Comparison of ENCODE assay signal across 16 cellular contexts in the genomic region with DNA sequence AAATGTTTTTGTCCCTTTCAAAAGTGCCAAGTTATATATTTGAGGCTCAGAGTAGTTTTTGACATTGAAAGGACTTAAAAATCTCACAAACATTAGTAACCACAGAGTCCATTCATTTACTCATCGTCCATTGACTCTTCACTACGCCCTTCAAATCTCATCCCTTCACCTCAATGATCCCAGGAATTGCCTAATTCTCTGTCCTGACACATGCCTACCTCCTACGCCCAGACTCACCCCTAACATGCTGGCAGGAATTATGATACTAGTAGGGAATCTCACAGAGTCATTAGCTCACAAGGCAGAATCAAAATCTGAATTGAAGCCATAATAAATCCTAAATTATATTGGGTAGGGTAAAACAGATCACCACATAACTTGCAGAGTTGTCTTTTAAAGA.
A peak's percentile ranks its signal among the peaks of the same experiment; 100 is the strongest.
DNase-seq lines count a peak whose midpoint lies in the region; ATAC-seq and TF ChIP-seq lines count a peak whose summit lies in the region.
"Had no signal": no experiment of that assay in that cellular context is flagged by ENCODE, and none has a peak within 500 bp of the region (broad histone marks: within the 10 kb centered on the region; RNA-seq: fewer than 3 reads in every experiment).

No MANE protein-coding gene starts in this region.

- intact Hi-C loops in mammary epithelial cell (cut with micrococcal nuclease) (no loop called here), right cardiac atrium (cut with DNase I) (no loop called here)

- no peak for TF ChIP-seq CTCF in mammary epithelial cell (conservative IDR thresholded peaks at IDR 0.05 in 1 of 2, IDR thresholded peaks at IDR 0.05 in 1 of 2; ENCODE audit: extremely low read depth in 1 of 2, insufficient read depth in 1 of 2, low read depth in 1 of 2, low read length in 2 of 2)
- TF ChIP-seq CTCF in fibroblast of mammary gland (conservative IDR thresholded peaks at IDR 0.05; ENCODE audit: control insufficient read depth, insufficient read depth, low read depth, low read length): no peak

- H3K9ac ChIP-seq in mammary epithelial cell (ENCODE audit: insufficient read depth, low read length): no peak overlapping the region

- no peaks in the 10 kb centered on the region for H3K36me3 Mint-ChIP-seq in activated CD4-positive, alpha-beta memory T cell treated with anti-CD3 and anti-CD28 coated beads, Interleukin-2, amount 10 ng/mL, durations not matched to agents 7 days and 5 days (ENCODE audit: low read depth)
- H3K36me3 Mint-ChIP-seq: CD8-positive, alpha-beta T cell had no signal

- H3K27me3 ChIP-seq in mammary epithelial cell (ENCODE audit: insufficient read depth, low read length): no peaks in the 10 kb centered on the region
- no peaks in the 10 kb centered on the region for H3K27me3 ChIP-seq in right cardiac atrium (ENCODE audit: control insufficient read depth, insufficient read depth)
- H3K27me3 ChIP-seq: BE2C had no signal

- H3K4me3 ChIP-seq in mammary epithelial cell (replicated peaks in 1 of 3; ENCODE audit: insufficient read depth in 1 of 3, low read depth in 2 of 3, low read length in 3 of 3) (no peak overlapping the region), fibroblast of mammary gland (ENCODE audit: control insufficient read depth, low read depth, low read length) (no peak overlapping the region), right cardiac atrium (ENCODE audit: low read length) (no peak overlapping the region)
- H3K4me3 ChIP-seq: A549, HAP-1 had no signal

- DNase-seq in SK-MEL-5 (ENCODE audit: low read depth, low spot score) (peak; percentile 38), mammary epithelial cell (peak; percentile 53), fibroblast of mammary gland (ENCODE audit: low read depth) (peak; percentile 30), superior temporal gyrus (ENCODE audit: extremely low spot score) (peak; percentile 4), right cardiac atrium (no peak), kidney tubule cell (ENCODE audit: low spot score) (no peak)
- no peak for DNase-seq in activated CD4-positive, alpha-beta memory T cell treated with anti-CD3 and anti-CD28 coated beads, Interleukin-2, amount 10 ng/mL, durations not matched to agents 7 days and 5 days
- DNase-seq: BE2C; CD8-positive, alpha-beta T cell; COR-L47; DMS153; DMS79 treated with DMSO at 0.1 percent for 48 hours; EL had no signal

- no peak overlapping the region for H3K4me3 Mint-ChIP-seq in activated CD4-positive, alpha-beta memory T cell treated with anti-CD3 and anti-CD28 coated beads, Interleukin-2, amount 10 ng/mL, durations not matched to agents 7 days and 5 days
- H3K4me3 Mint-ChIP-seq: CD8-positive, alpha-beta T cell had no signal

- no peaks in the 10 kb centered on the region for H3K4me1 Mint-ChIP-seq in activated CD4-positive, alpha-beta memory T cell treated with anti-CD3 and anti-CD28 coated beads, Interleukin-2, amount 10 ng/mL, durations not matched to agents 7 days and 5 days

- H3K79me2 ChIP-seq in mammary epithelial cell (ENCODE audit: insufficient read depth, low read length): no peaks in the 10 kb centered on the region

- H3K36me3 ChIP-seq in mammary epithelial cell (ENCODE audit: insufficient read depth, low read length): no peaks in the 10 kb centered on the region
- H3K36me3 ChIP-seq: BE2C, HAP-1 had no signal

- in situ Hi-C loops in SK-MEL-5 (cut with HindIII; ENCODE audit: low pct_unique_long_range_greater_than_20kb, low sequenced_read_pairs) (no loop called here), mammary epithelial cell (cut with MboI; ENCODE audit: low sequenced_read_pairs in 2 of 2) (no loop called here)

- peaks cover 2% of the 10 kb centered on the region for H3K9me3 Mint-ChIP-seq in activated CD4-positive, alpha-beta memory T cell treated with anti-CD3 and anti-CD28 coated beads, Interleukin-2, amount 10 ng/mL, durations not matched to agents 7 days and 5 days

- no peaks in the 10 kb centered on the region for H4K20me1 ChIP-seq in mammary epithelial cell (ENCODE audit: insufficient read depth, low read length)

- no peaks in the 10 kb centered on the region for H3K27me3 Mint-ChIP-seq in activated CD4-positive, alpha-beta memory T cell treated with anti-CD3 and anti-CD28 coated beads, Interleukin-2, amount 10 ng/mL, durations not matched to agents 7 days and 5 days

- H3K9me3 ChIP-seq in mammary epithelial cell (replicated peaks; ENCODE audit: insufficient read depth, low read length) (no peaks in the 10 kb centered on the region), right cardiac atrium (ENCODE audit: control insufficient read depth, low read length) (no peaks in the 10 kb centered on the region)
- H3K9me3 ChIP-seq: A549, BE2C, HAP-1 had no signal

- H2AFZ ChIP-seq in mammary epithelial cell (ENCODE audit: low read depth, low read length): no peak overlapping the region

- WGBS in mammary epithelial cell (ENCODE audit: low coverage, missing lambda C conversion rate): 47% methylated on average over 3 of the region's 3 CpGs
- WGBS in right cardiac atrium: 79% methylated on average over 3 of the region's 3 CpGs

- H3K27ac ChIP-seq in mammary epithelial cell (ENCODE audit: insufficient read depth, low read depth, low read length) (no peak overlapping the region), right cardiac atrium (ENCODE audit: low read length) (no peak overlapping the region)
- H3K27ac ChIP-seq: A549, C4-2B had no signal

- no peak overlapping the region for H3K27ac Mint-ChIP-seq in activated CD4-positive, alpha-beta memory T cell treated with anti-CD3 and anti-CD28 coated beads, Interleukin-2, amount 10 ng/mL, durations not matched to agents 7 days and 5 days
- H3K27ac Mint-ChIP-seq: CD8-positive, alpha-beta T cell had no signal

- CTCF ChIA-PET in mammary epithelial cell (lab: Charles Lee; ENCODE audit: low non-redundant PET): no interaction called here
- CTCF ChIA-PET in activated CD4-positive, alpha-beta memory T cell treated with anti-CD3 and anti-CD28 coated beads, Interleukin-2, amount 10 ng/mL, durations not matched to agents 7 days and 5 days (lab: Charles Lee): no interaction called here

- H3K4me2 ChIP-seq in mammary epithelial cell (ENCODE audit: insufficient read depth, low read depth, low read length): no peak overlapping the region
- H3K4me2 ChIP-seq: A549 had no signal

- dilution Hi-C loops in mammary epithelial cell (cut with HindIII; ENCODE audit: low sequenced_read_pairs): no loop called here

- no peak for ATAC-seq in right cardiac atrium
- ATAC-seq: A549; CD8-positive, alpha-beta T cell had no signal

- POLR2A ChIA-PET in activated CD4-positive, alpha-beta memory T cell treated with anti-CD3 and anti-CD28 coated beads, Interleukin-2, amount 10 ng/mL, durations not matched to agents 7 days and 5 days (lab: Charles Lee): interaction anchor here (0.6 kb wide), 1 partner anchor 1400 kb away, joined by 3 read pairs; no protein-coding TSS in a partner anchor

- no TSS peak for BruUV-seq in mammary epithelial cell (replicated peaks; lab: Mats Ljungman, UMichigan)

- H3K4me1 ChIP-seq in mammary epithelial cell (ENCODE audit: insufficient read depth, low read length): no peaks in the 10 kb centered on the region
- peaks cover 3% of the 10 kb centered on the region for H3K4me1 ChIP-seq in right cardiac atrium (ENCODE audit: control insufficient read depth, insufficient read depth, low read length)
- H3K4me1 ChIP-seq: A549, BE2C, HAP-1 had no signal

Comparison
In these comparisons a context has a peak if more than half of its experiments do, and no peak if none do; other contexts are left out.
1. DNase-seq: peak in SK-MEL-5 (single experiment), mammary epithelial cell (single experiment), fibroblast of mammary gland (single experiment) and superior temporal gyrus (single experiment); none in right cardiac atrium (0 of 3), kidney tubule cell (single experiment) and activated CD4-positive, alpha-beta memory T cell treated with anti-CD3 and anti-CD28 coated beads, Interleukin-2, amount 10 ng/mL, durations not matched to agents 7 days and 5 days (single experiment).